8 cellular contexts compared by ENCODE assay signal in the genomic region with DNA sequence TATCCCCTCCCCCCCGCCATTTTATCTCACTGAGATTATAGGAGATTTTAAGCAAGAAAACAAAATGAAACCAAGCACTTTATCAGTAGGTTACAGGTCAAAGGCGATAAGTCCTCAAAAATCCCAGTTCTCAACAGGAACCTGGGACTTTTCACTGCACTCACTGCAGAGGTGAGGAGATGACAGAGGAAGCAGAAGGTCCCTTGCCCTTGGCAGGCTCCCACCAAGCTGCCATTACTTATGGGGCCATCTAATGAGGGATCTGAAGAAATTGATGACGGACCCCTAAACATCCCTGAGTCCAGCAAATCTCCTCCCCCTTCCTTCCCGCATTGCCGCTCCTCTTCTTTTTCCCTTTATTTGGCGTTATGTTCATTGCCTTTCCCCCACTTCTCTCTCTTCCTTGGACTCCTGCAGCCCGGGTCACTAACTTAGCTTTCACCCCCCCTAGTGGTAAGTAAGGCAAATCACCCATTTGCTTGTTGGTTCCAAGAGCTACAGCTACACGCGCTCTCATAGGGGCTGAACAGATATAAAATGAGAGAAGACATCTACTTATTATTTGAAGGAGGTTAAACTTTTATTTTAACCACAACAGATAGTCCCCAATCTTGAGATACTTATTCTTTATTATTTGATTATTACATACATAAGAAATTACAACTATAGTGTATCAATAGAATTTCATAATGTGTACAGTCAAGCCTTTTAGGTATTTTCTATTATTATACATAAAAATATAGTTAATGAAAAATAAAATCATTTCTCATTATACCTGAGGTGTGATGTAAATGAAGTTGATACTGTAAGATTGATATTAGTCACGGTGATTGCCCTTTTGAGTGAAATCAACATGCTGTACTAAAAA. TPM values are rescaled to one million over a fixed set of nuclear protein-coding genes. Genes with fewer than 3 reads are reported as not detected.
DNase-seq lines count a peak whose midpoint lies in the region; ATAC-seq and TF ChIP-seq lines count a peak whose summit lies in the region.

No MANE protein-coding gene starts in this region.

- CTCF ChIA-PET in activated CD4-positive, alpha-beta T cell treated with anti-CD3 and anti-CD28 coated beads, Interleukin-2, amount 10 ng/mL, durations not matched to agents 7 days and 5 days (lab: Charles Lee): interaction anchor here (1.0 to 1.2 kb wide), 2 partner anchors 20 to 21 kb away, joined by 3 read pairs; no protein-coding TSS in a partner anchor

- H3K4me3 ChIP-seq in prostate gland: no peak overlapping the region

- POLR2A ChIA-PET in activated CD4-positive, alpha-beta T cell treated with anti-CD3 and anti-CD28 coated beads, Interleukin-2, amount 10 ng/mL, durations not matched to agents 7 days and 5 days (lab: Charles Lee): no interaction called here

- H3K36me3 Mint-ChIP-seq in activated CD4-positive, alpha-beta T cell treated with anti-CD3 and anti-CD28 coated beads, Interleukin-2, amount 10 ng/mL, durations not matched to agents 7 days and 5 days (ENCODE audit: low read depth): no peaks in the 10 kb centered on the region
- H3K36me3 Mint-ChIP-seq in glutamatergic neuron (ENCODE audit: unreplicated experiment): peaks cover 3% of the 10 kb centered on the region

- no peaks in the 10 kb centered on the region for H3K9me3 Mint-ChIP-seq in activated CD4-positive, alpha-beta T cell treated with anti-CD3 and anti-CD28 coated beads, Interleukin-2, amount 10 ng/mL, durations not matched to agents 7 days and 5 days
- no peaks in the 10 kb centered on the region for H3K9me3 Mint-ChIP-seq in glutamatergic neuron (ENCODE audit: unreplicated experiment)

- TF ChIP-seq CTCF in glutamatergic neuron (IDR thresholded peaks at IDR 0.05; ENCODE audit: partially characterized antibody, unreplicated experiment) (peak; percentile 79), prostate gland (IDR thresholded peaks at IDR 0.05) (peak; percentile 23 to 66 (median 60))

- ATAC-seq in GM19438 (IDR thresholded peaks at IDR 0.05; ENCODE audit: low read depth, unreplicated experiment) (peak; percentile 97), HG03354 (IDR thresholded peaks at IDR 0.05; ENCODE audit: poor library complexity, severe bottlenecking, unreplicated experiment) (peak; percentile 99)

- WGBS in prostate gland: 40% methylated on average over 10 of the region's 10 CpGs

- no peaks in the 10 kb centered on the region for H3K36me3 ChIP-seq in prostate gland

- no peaks in the 10 kb centered on the region for H3K9me3 ChIP-seq in prostate gland

- H3K4me1 Mint-ChIP-seq in activated CD4-positive, alpha-beta T cell treated with anti-CD3 and anti-CD28 coated beads, Interleukin-2, amount 10 ng/mL, durations not matched to agents 7 days and 5 days: peaks cover 3% of the 10 kb centered on the region
- H3K4me1 Mint-ChIP-seq in glutamatergic neuron (ENCODE audit: low read depth, unreplicated experiment): no peaks in the 10 kb centered on the region

- intact Hi-C loops in prostate gland (cut with DNase I): no loop called here

- DNase-seq in Daoy (ENCODE audit: low read depth): peak; percentile 51
- peak; percentile 52 for DNase-seq in NCI-H226
- peak; percentile 26 for DNase-seq in activated CD4-positive, alpha-beta T cell treated with anti-CD3 and anti-CD28 coated beads, Interleukin-2, amount 10 ng/mL, durations not matched to agents 7 days and 5 days
- DNase-seq in glutamatergic neuron: no peak
- no peak for DNase-seq in prostate gland (ENCODE audit: low spot score)
- DNase-seq in activated CD4-positive, CD25-positive, alpha-beta regulatory T cell treated with anti-CD3 and anti-CD28 coated beads, Interleukin-2, amount 50 U/mL, for 72 hours: no peak

- H3K4me3 Mint-ChIP-seq in activated CD4-positive, alpha-beta T cell treated with anti-CD3 and anti-CD28 coated beads, Interleukin-2, amount 10 ng/mL, durations not matched to agents 7 days and 5 days: no peak overlapping the region
- H3K4me3 Mint-ChIP-seq in glutamatergic neuron (ENCODE audit: unreplicated experiment): no peak overlapping the region

- TF ChIP-seq POLR2A in prostate gland (IDR thresholded peaks at IDR 0.05): no peak

- H3K27me3 Mint-ChIP-seq in activated CD4-positive, alpha-beta T cell treated with anti-CD3 and anti-CD28 coated beads, Interleukin-2, amount 10 ng/mL, durations not matched to agents 7 days and 5 days: peaks cover 18% of the 10 kb centered on the region
- no peaks in the 10 kb centered on the region for H3K27me3 Mint-ChIP-seq in glutamatergic neuron (ENCODE audit: unreplicated experiment)

- no peaks in the 10 kb centered on the region for H3K27me3 ChIP-seq in prostate gland (replicated peaks; ENCODE audit: insufficient read depth)

- no peak overlapping the region for H3K27ac Mint-ChIP-seq in activated CD4-positive, alpha-beta T cell treated with anti-CD3 and anti-CD28 coated beads, Interleukin-2, amount 10 ng/mL, durations not matched to agents 7 days and 5 days
- H3K27ac Mint-ChIP-seq in glutamatergic neuron (ENCODE audit: unreplicated experiment): no peak overlapping the region

- no peaks in the 10 kb centered on the region for H3K4me1 ChIP-seq in prostate gland (replicated peaks)

- no peak overlapping the region for H3K27ac ChIP-seq in prostate gland

RNA-seq across cellular contexts. Expression of a gene that starts 52.0 kb away (rescaled TPM):
- 24.8 and 27.7 TPM in 2 replicates for total RNA-seq in Daoy (2014; rRNA removed; shearing (Covaris generic))
- 100 to 1,000 TPM; 119 to 132 TPM for total RNA-seq in activated CD4-positive, alpha-beta T cell treated with anti-CD3 and anti-CD28 coated beads, Interleukin-2, amount 10 ng/mL, durations not matched to agents 7 days and 5 days
- total RNA-seq in glutamatergic neuron (ENCODE audit: unreplicated experiment): 129 TPM
- 10 to 100 TPM; 52.1 to 95.9 TPM for total RNA-seq in prostate gland

Comparison
In these comparisons a context has a peak if more than half of its experiments do, and no peak if none do; other contexts are left out.
1. DNase-seq: peak in Daoy (single experiment), NCI-H226 (single experiment) and activated CD4-positive, alpha-beta T cell treated with anti-CD3 and anti-CD28 coated beads, Interleukin-2, amount 10 ng/mL, durations not matched to agents 7 days and 5 days (single experiment); none in glutamatergic neuron (single experiment), prostate gland (single experiment) and activated CD4-positive, CD25-positive, alpha-beta regulatory T cell treated with anti-CD3 and anti-CD28 coated beads, Interleukin-2, amount 50 U/mL, for 72 hours (single experiment).